In genomic region chr16:56294014-56294413, GRCh38 we compare ENCODE assay signal across 19 cellular contexts.
DNase-seq lines count a peak whose midpoint lies in the region; ATAC-seq and TF ChIP-seq lines count a peak whose summit lies in the region.
"Had no signal": no experiment of that assay in that cellular context is flagged by ENCODE, and none has a peak within 500 bp of the region (broad histone marks: within the 10 kb centered on the region; RNA-seq: fewer than 3 reads in every experiment).

No MANE protein-coding gene starts in this region.

- no peak overlapping the region for H2AFZ ChIP-seq in neural progenitor cell (replicated peaks)

- no peaks in the 10 kb centered on the region for H3K36me3 ChIP-seq in neural progenitor cell
- H3K36me3 ChIP-seq in tibial artery = no peaks in the 10 kb centered on the region
- H3K36me3 ChIP-seq in upper lobe of left lung = no peaks in the 10 kb centered on the region

- peak overlapping the region; percentile 97 for H3K27ac ChIP-seq in cingulate gyrus (ENCODE audit: low read depth, low read length)
- no peak overlapping the region for H3K27ac ChIP-seq in neural progenitor cell
- peak overlapping the region; percentile 26 to 46 for H3K27ac ChIP-seq in tibial artery
- H3K27ac ChIP-seq in upper lobe of left lung = no peak overlapping the region
- H3K27ac ChIP-seq in RWPE1 = no peak overlapping the region
- H3K27ac ChIP-seq: 22Rv1 had no signal

- no peaks in the 10 kb centered on the region for H3K36me3 Mint-ChIP-seq in T-helper 2 cell treated with Interferon-gamma antibody and Interleukin-4, amounts not matched to agents 5 μg/mL and 100 μg/mL, for 36 hours (ENCODE audit: low read depth)
- H3K36me3 Mint-ChIP-seq in neural progenitor cell = no peaks in the 10 kb centered on the region
- H3K36me3 Mint-ChIP-seq: CD4-positive, CD25-positive, alpha-beta regulatory T cell had no signal

- H3K27me3 ChIP-seq in neural progenitor cell (no peaks in the 10 kb centered on the region), tibial artery (no peaks in the 10 kb centered on the region), upper lobe of left lung (no peaks in the 10 kb centered on the region)

- CTCF ChIA-PET in RWPE1 (lab: Yijun Ruan, JAX) = no interaction called here

- intact Hi-C loops in tibial artery (cut with DNase I; ENCODE audit: low total_unique reads) = no loop called here

- ATAC-seq in upper lobe of left lung (ENCODE audit: low FRiP score in 2 of 2) = no peak
- ATAC-seq in GM19397 (IDR thresholded peaks at IDR 0.05; ENCODE audit: unreplicated experiment) = no peak

- H3K27me3 Mint-ChIP-seq in T-helper 2 cell treated with Interferon-gamma antibody and Interleukin-4, amounts not matched to agents 5 μg/mL and 100 μg/mL, for 36 hours (ENCODE audit: low read depth) = peaks cover 4% of the 10 kb centered on the region
- peaks cover 2% of the 10 kb centered on the region for H3K27me3 Mint-ChIP-seq in neural progenitor cell (ENCODE audit: insufficient read depth, low read depth)

- TF ChIP-seq EP300 in upper lobe of left lung (IDR thresholded peaks at IDR 0.05) = no peak

- H3K4me3 ChIP-seq in neural progenitor cell (no peak overlapping the region), tibial artery (no peak overlapping the region), upper lobe of left lung (no peak overlapping the region)

- no peaks in the 10 kb centered on the region for H3K4me1 Mint-ChIP-seq in T-helper 2 cell treated with Interferon-gamma antibody and Interleukin-4, amounts not matched to agents 5 μg/mL and 100 μg/mL, for 36 hours (ENCODE audit: low read depth)
- H3K4me1 Mint-ChIP-seq in neural progenitor cell = peaks cover 87% of the 10 kb centered on the region
- H3K4me1 Mint-ChIP-seq: CD4-positive, CD25-positive, alpha-beta regulatory T cell had no signal

- 99 to 100% methylated on average over 1 to 5 of the region's 5 CpGs for WGBS in upper lobe of left lung, 2 donors

- H3K4me2 ChIP-seq in neural progenitor cell = no peak overlapping the region

- no peak overlapping the region for H3K4me3 Mint-ChIP-seq in T-helper 2 cell treated with Interferon-gamma antibody and Interleukin-4, amounts not matched to agents 5 μg/mL and 100 μg/mL, for 36 hours
- H3K4me3 Mint-ChIP-seq in neural progenitor cell = no peak overlapping the region
- H3K4me3 Mint-ChIP-seq: B cell; CD4-positive, CD25-positive, alpha-beta regulatory T cell; HFFc6 had no signal

- POLR2A ChIA-PET in RWPE1 (lab: Yijun Ruan, JAX; ENCODE audit: low non-redundant PET) = no interaction called here

- no peak for DNase-seq in T-helper 2 cell treated with Interferon-gamma antibody and Interleukin-4, amounts not matched to agents 5 μg/mL and 100 μg/mL, for 36 hours (ENCODE audit: low spot score)
- no peak for DNase-seq in T-helper 2 cell
- DNase-seq in neural progenitor cell (ENCODE audit: low spot score) = no peak
- no peak for DNase-seq in tibial artery
- no peak for DNase-seq in upper lobe of left lung
- no peak for DNase-seq in RWPE1 (ENCODE audit: low spot score)
- DNase-seq: Caco-2; CD4-positive, CD25-positive, alpha-beta regulatory T cell; DMS153; NCI-H1048; NCI-H1436 treated with DMSO at 0.1 percent for 48 hours; NCI-H2029 treated with DMSO at 0.1 percent for 48 hours; NCI-H2171 treated with DMSO at 0.1 percent for 48 hours; NCI-H446 treated with DMSO at 0.1 percent for 48 hours had no signal

- H3K27ac Mint-ChIP-seq in T-helper 2 cell treated with Interferon-gamma antibody and Interleukin-4, amounts not matched to agents 5 μg/mL and 100 μg/mL, for 36 hours = peak overlapping the region; percentile 28
- H3K27ac Mint-ChIP-seq in neural progenitor cell = peak overlapping the region; percentile 89
- H3K27ac Mint-ChIP-seq: B cell; CD4-positive, CD25-positive, alpha-beta regulatory T cell; HFFc6 had no signal

- peaks cover 46% of the 10 kb centered on the region for H3K4me1 ChIP-seq in neural progenitor cell
- peaks cover 0 to 33% (median 19%) of the 10 kb centered on the region in 4 donors for H3K4me1 ChIP-seq in tibial artery
- no peaks in the 10 kb centered on the region for H3K4me1 ChIP-seq in upper lobe of left lung

- TF ChIP-seq CTCF in neural progenitor cell (IDR thresholded peaks at IDR 0.05) = no peak
- TF ChIP-seq CTCF in tibial artery (IDR thresholded peaks at IDR 0.05) = no peak
- TF ChIP-seq CTCF in upper lobe of left lung (IDR thresholded peaks at IDR 0.05) = no peak
- no peak for TF ChIP-seq CTCF in RWPE1 (conservative IDR thresholded peaks at IDR 0.05; ENCODE audit: low read depth)

- H3K9me3 ChIP-seq in neural progenitor cell (ENCODE audit: low read depth) (no peaks in the 10 kb centered on the region), tibial artery (no peaks in the 10 kb centered on the region), upper lobe of left lung (no peaks in the 10 kb centered on the region)
- H3K9me3 ChIP-seq: Caco-2 had no signal

- no peak for TF ChIP-seq POLR2A in upper lobe of left lung (IDR thresholded peaks at IDR 0.05)

- H3K9me3 Mint-ChIP-seq in T-helper 2 cell treated with Interferon-gamma antibody and Interleukin-4, amounts not matched to agents 5 μg/mL and 100 μg/mL, for 36 hours = no peaks in the 10 kb centered on the region
- no peaks in the 10 kb centered on the region for H3K9me3 Mint-ChIP-seq in neural progenitor cell
- H3K9me3 Mint-ChIP-seq: HFFc6 had no signal

- H3K9ac ChIP-seq in neural progenitor cell = no peak overlapping the region

- no peaks in the 10 kb centered on the region for H3K79me2 ChIP-seq in neural progenitor cell (ENCODE audit: low read depth)

- peaks cover 30% of the 10 kb centered on the region for H3F3A ChIP-seq in neural progenitor cell (ENCODE audit: low read depth)

- H4K20me1 ChIP-seq in neural progenitor cell (ENCODE audit: low read depth) = no peaks in the 10 kb centered on the region

Comparison
In these comparisons a context has a peak if more than half of its experiments do, and no peak if none do; other contexts are left out.
1. H3K27ac ChIP-seq: peak in cingulate gyrus (single experiment) and tibial artery (2 of 2); none in neural progenitor cell (single experiment), upper lobe of left lung (0 of 4) and RWPE1 (single experiment).